In the genomic region with DNA sequence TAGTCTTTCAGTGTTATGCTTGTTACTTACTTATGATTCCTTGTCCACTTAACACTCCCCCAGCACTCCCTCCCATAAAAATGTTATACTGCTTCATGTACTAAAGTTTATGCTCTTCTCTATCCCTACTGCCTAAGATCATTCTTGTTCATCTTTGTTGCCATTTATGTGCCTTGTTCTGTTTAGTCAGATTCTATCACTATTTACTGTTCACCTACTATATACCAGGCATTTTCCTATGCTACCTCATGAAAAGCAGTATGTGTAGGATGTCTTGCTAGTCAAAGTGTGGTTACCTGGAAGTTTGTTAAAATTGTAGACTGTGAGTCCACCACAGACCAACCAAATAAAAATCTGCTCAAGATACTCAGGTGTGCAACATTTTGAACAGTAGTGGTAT, we compare ENCODE assay signal across 26 cellular contexts. TPM values are rescaled to one million over a fixed set of nuclear protein-coding genes. Genes with fewer than 3 reads are reported as not detected.
A peak's percentile ranks its signal among the peaks of the same experiment; 100 is the strongest.
DNase-seq lines count a peak whose midpoint lies in the region; ATAC-seq lines count a peak whose summit lies in the region.
"Had no signal": no experiment of that assay in that cellular context is flagged by ENCODE, and none has a peak within 500 bp of the region (broad histone marks: within the 10 kb centered on the region; RNA-seq: fewer than 3 reads in every experiment).

No MANE protein-coding gene starts in this region.

- DNase-seq in NCI-H2227 (lab: John Stamatoyannopoulos, UW; ENCODE audit: unreplicated experiment) (peak; percentile 6), NCI-H2227 treated with DMSO at 0.1 percent for 48 hours (lab: John Stamatoyannopoulos, UW) (no peak), COLO829 (ENCODE audit: low spot score) (no peak)
- DNase-seq in activated T-cell treated with anti-CD3 and anti-CD28 coated beads, Interleukin-2, amount 50 U/mL, for 72 hours, result no peak
- DNase-seq in activated T-cell treated with anti-CD3 and anti-CD28 coated beads, Interleukin-2, amount 50 U/mL, for 48 hours, result no peak
- DNase-seq in activated T-helper 1 cell treated with anti-CD3 and anti-CD28 coated beads, Interleukin-12 subunit alpha, Interleukin-12 subunit beta, Interleukin-2, Interleukin-4 antibody, amounts not matched to agents 30 ng/mL and 10 ng/mL and 1 ng/mL, durations not matched to agents 14 hours and 24 hours and 36 hours (ENCODE audit: low spot score), result no peak
- no peak for DNase-seq in stimulated activated naive CD8-positive, alpha-beta T cell treated with anti-CD3 and anti-CD28 coated beads, Interleukin-15, amount 100 ng/mL, for 72 hours
- DNase-seq: 8988T, ACHN, BE2C, DMS153, GM23248, H9, IMR-90, KG1, MG63, NCI-H1105 treated with DMSO at 0.1 percent for 48 hours, NCI-H146, NCI-H2029, NCI-H226, NCI-H510A, NCI-H69, SHP77 had no signal

- H3K27me3 Mint-ChIP-seq in activated T-cell treated with anti-CD3 and anti-CD28 coated beads, Interleukin-2, amount 50 U/mL, for 72 hours (ENCODE audit: low read depth), result no peaks in the 10 kb centered on the region
- no peaks in the 10 kb centered on the region for H3K27me3 Mint-ChIP-seq in activated T-helper 1 cell treated with anti-CD3 and anti-CD28 coated beads, Interleukin-12 subunit alpha, Interleukin-12 subunit beta, Interleukin-2, Interleukin-4 antibody, amounts not matched to agents 30 ng/mL and 10 ng/mL and 1 ng/mL, durations not matched to agents 14 hours and 24 hours and 36 hours (ENCODE audit: insufficient read depth)
- no peaks in the 10 kb centered on the region for H3K27me3 Mint-ChIP-seq in stimulated activated naive CD8-positive, alpha-beta T cell treated with anti-CD3 and anti-CD28 coated beads, Interleukin-15, amount 100 ng/mL, for 72 hours

- H3K36me3 Mint-ChIP-seq in activated T-cell treated with anti-CD3 and anti-CD28 coated beads, Interleukin-2, amount 50 U/mL, for 72 hours (ENCODE audit: insufficient read depth in 2 of 2), result peaks cover 18 to 22% of the 10 kb centered on the region in 2 donors
- H3K36me3 Mint-ChIP-seq in activated T-helper 1 cell treated with anti-CD3 and anti-CD28 coated beads, Interleukin-12 subunit alpha, Interleukin-12 subunit beta, Interleukin-2, Interleukin-4 antibody, amounts not matched to agents 30 ng/mL and 10 ng/mL and 1 ng/mL, durations not matched to agents 14 hours and 24 hours and 36 hours (ENCODE audit: low read depth), result peaks cover 30% of the 10 kb centered on the region

- peaks cover 20% of the 10 kb centered on the region for H3K4me1 Mint-ChIP-seq in activated T-cell treated with anti-CD3 and anti-CD28 coated beads, Interleukin-2, amount 50 U/mL, for 72 hours (ENCODE audit: low read depth)
- peaks cover 12% of the 10 kb centered on the region for H3K4me1 Mint-ChIP-seq in activated T-helper 1 cell treated with anti-CD3 and anti-CD28 coated beads, Interleukin-12 subunit alpha, Interleukin-12 subunit beta, Interleukin-2, Interleukin-4 antibody, amounts not matched to agents 30 ng/mL and 10 ng/mL and 1 ng/mL, durations not matched to agents 14 hours and 24 hours and 36 hours (ENCODE audit: low read depth)
- H3K4me1 Mint-ChIP-seq in stimulated activated naive CD8-positive, alpha-beta T cell treated with anti-CD3 and anti-CD28 coated beads, Interleukin-15, amount 100 ng/mL, for 72 hours, result peaks cover 24% of the 10 kb centered on the region

- H3K9me3 Mint-ChIP-seq in activated T-cell treated with anti-CD3 and anti-CD28 coated beads, Interleukin-2, amount 50 U/mL, for 72 hours, result peaks cover 3 to 5% of the 10 kb centered on the region in 2 donors
- no peaks in the 10 kb centered on the region for H3K9me3 Mint-ChIP-seq in activated T-helper 1 cell treated with anti-CD3 and anti-CD28 coated beads, Interleukin-12 subunit alpha, Interleukin-12 subunit beta, Interleukin-2, Interleukin-4 antibody, amounts not matched to agents 30 ng/mL and 10 ng/mL and 1 ng/mL, durations not matched to agents 14 hours and 24 hours and 36 hours
- H3K9me3 Mint-ChIP-seq in stimulated activated naive CD8-positive, alpha-beta T cell treated with anti-CD3 and anti-CD28 coated beads, Interleukin-15, amount 100 ng/mL, for 72 hours, result peaks cover 7 to 16% of the 10 kb centered on the region in 2 donors

- H3K4me3 Mint-ChIP-seq in activated T-cell treated with anti-CD3 and anti-CD28 coated beads, Interleukin-2, amount 50 U/mL, for 72 hours, result peak overlapping the region in 1 of 2 donors; percentile 0
- H3K4me3 Mint-ChIP-seq in activated T-helper 1 cell treated with anti-CD3 and anti-CD28 coated beads, Interleukin-12 subunit alpha, Interleukin-12 subunit beta, Interleukin-2, Interleukin-4 antibody, amounts not matched to agents 30 ng/mL and 10 ng/mL and 1 ng/mL, durations not matched to agents 14 hours and 24 hours and 36 hours, result no peak overlapping the region
- peak overlapping the region in 1 of 2 donors; percentile 2 for H3K4me3 Mint-ChIP-seq in stimulated activated naive CD8-positive, alpha-beta T cell treated with anti-CD3 and anti-CD28 coated beads, Interleukin-15, amount 100 ng/mL, for 72 hours
- H3K4me3 Mint-ChIP-seq: CD14-positive monocyte, H9 had no signal

- no peak for ATAC-seq in activated T-cell treated with anti-CD3 and anti-CD28 coated beads, Interleukin-2, amount 50 U/mL, for 72 hours (replicated peaks in 1 of 2)
- ATAC-seq in stimulated activated naive CD8-positive, alpha-beta T cell treated with anti-CD3 and anti-CD28 coated beads, Interleukin-15, amount 100 ng/mL, for 72 hours, result no peak
- no peak for ATAC-seq in GM19035 (IDR thresholded peaks at IDR 0.05; ENCODE audit: unreplicated experiment)
- ATAC-seq: Panc1 had no signal

- H3K27ac Mint-ChIP-seq in activated T-cell treated with anti-CD3 and anti-CD28 coated beads, Interleukin-2, amount 50 U/mL, for 72 hours, result peak overlapping the region; percentile 13
- H3K27ac Mint-ChIP-seq in activated T-helper 1 cell treated with anti-CD3 and anti-CD28 coated beads, Interleukin-12 subunit alpha, Interleukin-12 subunit beta, Interleukin-2, Interleukin-4 antibody, amounts not matched to agents 30 ng/mL and 10 ng/mL and 1 ng/mL, durations not matched to agents 14 hours and 24 hours and 36 hours, result peak overlapping the region; percentile 6
- H3K27ac Mint-ChIP-seq in stimulated activated naive CD8-positive, alpha-beta T cell treated with anti-CD3 and anti-CD28 coated beads, Interleukin-15, amount 100 ng/mL, for 72 hours, result peak overlapping the region; percentile 1 to 3

- intact Hi-C loops in activated T-helper 1 cell treated with anti-CD3 and anti-CD28 coated beads, Interleukin-12 subunit alpha, Interleukin-12 subunit beta, Interleukin-2, Interleukin-4 antibody, amounts not matched to agents 30 ng/mL and 10 ng/mL and 1 ng/mL, durations not matched to agents 14 hours and 24 hours and 36 hours (cut with micrococcal nuclease), result no loop called here

RNA-seq across cellular contexts. Expression of a gene that starts 23.9 kb away (rescaled TPM):
- total RNA-seq in activated T-cell treated with anti-CD3 and anti-CD28 coated beads, Interleukin-2, amount 50 U/mL, for 72 hours, result 100 to 1,000 TPM; 215 to 231 TPM
- total RNA-seq in activated T-helper 1 cell treated with anti-CD3 and anti-CD28 coated beads, Interleukin-12 subunit alpha, Interleukin-12 subunit beta, Interleukin-2, Interleukin-4 antibody, amounts not matched to agents 30 ng/mL and 10 ng/mL and 1 ng/mL, durations not matched to agents 14 hours and 24 hours and 36 hours, result 400 and 421 TPM in 2 replicates

RNA-seq across cellular contexts. Expression of a gene that starts 24.3 kb away (rescaled TPM):
- 10 to 100 TPM; 85.8 to 93.3 TPM for total RNA-seq in activated T-cell treated with anti-CD3 and anti-CD28 coated beads, Interleukin-2, amount 50 U/mL, for 72 hours
- total RNA-seq in activated T-helper 1 cell treated with anti-CD3 and anti-CD28 coated beads, Interleukin-12 subunit alpha, Interleukin-12 subunit beta, Interleukin-2, Interleukin-4 antibody, amounts not matched to agents 30 ng/mL and 10 ng/mL and 1 ng/mL, durations not matched to agents 14 hours and 24 hours and 36 hours, result 51.6 and 53.7 TPM in 2 replicates
